ENCODE assay signal across 19 cellular contexts in genomic region chr22:28129319-28129962, GRCh38.
DNase-seq lines count a peak whose midpoint lies in the region; ATAC-seq and TF ChIP-seq lines count a peak whose summit lies in the region.
"Had no signal": no experiment of that assay in that cellular context is flagged by ENCODE, and none has a peak within 500 bp of the region (broad histone marks: within the 10 kb centered on the region; RNA-seq: fewer than 3 reads in every experiment).

No MANE protein-coding gene starts in this region.

- H4K5ac ChIP-seq in mesendoderm (ENCODE audit: low read length): no peak overlapping the region

- no peak for TF ChIP-seq CTCF in WTC11 (IDR thresholded peaks at IDR 0.05)

- no peak overlapping the region for H2BK120ac ChIP-seq in mesendoderm (ENCODE audit: low read depth, low read length)

- H3K4me3 Mint-ChIP-seq in WTC11: no peak overlapping the region
- H3K4me3 Mint-ChIP-seq in activated naive CD8-positive, alpha-beta T cell treated with anti-CD3 and anti-CD28 coated beads for 36 hours: no peak overlapping the region

- H3K36me3 Mint-ChIP-seq in WTC11: peaks cover 11% of the 10 kb centered on the region
- H3K36me3 Mint-ChIP-seq in activated naive CD8-positive, alpha-beta T cell treated with anti-CD3 and anti-CD28 coated beads for 36 hours: peaks cover 2% of the 10 kb centered on the region

- H2BK15ac ChIP-seq in mesendoderm (replicated peaks; ENCODE audit: low read depth): no peak overlapping the region

- no peak overlapping the region for H3K4me2 ChIP-seq in mesendoderm (ENCODE audit: low read length)

- CTCF ChIA-PET in WTC11 (lab: Charles Lee): interaction anchor here (0.6 to 1.4 kb wide), 5 partner anchors 12 to 138 kb away, joined by 3 to 8 read pairs (median 4); no protein-coding TSS in a partner anchor

- peak overlapping the region; percentile 83 for H3K27ac Mint-ChIP-seq in WTC11
- no peak overlapping the region for H3K27ac Mint-ChIP-seq in activated naive CD8-positive, alpha-beta T cell treated with anti-CD3 and anti-CD28 coated beads for 36 hours

- POLR2A ChIA-PET in WTC11 (lab: Charles Lee): no interaction called here

- H3K4ac ChIP-seq in mesendoderm (ENCODE audit: low read depth, low read length): no peak overlapping the region

- H3K23ac ChIP-seq in mesendoderm (ENCODE audit: low read length): no peak overlapping the region

- H3K27me3 ChIP-seq in HUES48 (ENCODE audit: control insufficient read depth, insufficient read depth, low read length) (no peaks in the 10 kb centered on the region), iPS DF 6.9 (ENCODE audit: control insufficient read depth, insufficient read depth, low read length) (no peaks in the 10 kb centered on the region), mesendoderm (ENCODE audit: insufficient read depth, low read length, poor library complexity) (no peaks in the 10 kb centered on the region), right cardiac atrium (ENCODE audit: control insufficient read depth, insufficient read depth) (no peaks in the 10 kb centered on the region)

- no peak overlapping the region for H3K56ac ChIP-seq in mesendoderm (ENCODE audit: low read length)

- H3K18ac ChIP-seq in mesendoderm (ENCODE audit: low read length): no peak overlapping the region

- no peak overlapping the region for H2BK5ac ChIP-seq in mesendoderm (ENCODE audit: low read length)

- H3K79me2 ChIP-seq in mesendoderm (ENCODE audit: control insufficient read depth, insufficient read depth, low read length): no peaks in the 10 kb centered on the region

- no CpG with 5 or more reads among the region's 7 CpGs for WGBS in iPS DF 6.9 (ENCODE audit: insufficient coverage, insufficient read length)
- no CpG with 5 or more reads among the region's 7 CpGs for WGBS in mesendoderm (ENCODE audit: extremely low coverage, insufficient coverage, low lambda C conversion rate)
- WGBS in right cardiac atrium: 90% methylated on average over 7 of the region's 7 CpGs

- ATAC-seq in WTC11 (peak; percentile 95), right cardiac atrium (no peak)
- ATAC-seq: Right ventricle myocardium inferior had no signal

- DNase-seq in WTC11 (ENCODE audit: low spot score) (no peak), iPS DF 6.9 (ENCODE audit: low read depth, low spot score) (peak; percentile 55), mesendoderm (peak; percentile 56), right cardiac atrium (no peak)
- DNase-seq in activated CD4-positive, alpha-beta T cell treated with anti-CD3 and anti-CD28 coated beads, Interleukin-2, amount 50 U/mL, for 1 hour: no peak
- DNase-seq in activated CD8-positive, alpha-beta memory T cell treated with anti-CD3 and anti-CD28 coated beads, Interleukin-2, amount 50 U/mL, for 4 hours: no peak
- DNase-seq in activated naive CD8-positive, alpha-beta T cell treated with anti-CD3 and anti-CD28 coated beads for 36 hours: no peak
- DNase-seq: AML-193; DND-41; GDM1; GM23248; IMR-90; NCI-H1417 treated with DMSO at 0.1 percent for 48 hours; NCI-H2029; NCI-H524; NK-92 treated with Interleukin-12 subunit alpha and Interleukin-12 subunit beta, amount 100 ng/mL, for 24 hours had no signal

- H4K8ac ChIP-seq in mesendoderm (ENCODE audit: low read depth, low read length): no peak overlapping the region

- H3K9me3 ChIP-seq in HUES48 (ENCODE audit: control insufficient read depth, insufficient read depth, low read length) (peaks cover 3% of the 10 kb centered on the region; the same call in 1 of the 2 replicates), iPS DF 6.9 (ENCODE audit: control insufficient read depth, insufficient read depth, low read length) (no peaks in the 10 kb centered on the region), right cardiac atrium (ENCODE audit: control insufficient read depth, low read length) (no peaks in the 10 kb centered on the region)

- peaks cover 25% of the 10 kb centered on the region for H3K4me1 Mint-ChIP-seq in WTC11
- no peaks in the 10 kb centered on the region for H3K4me1 Mint-ChIP-seq in activated naive CD8-positive, alpha-beta T cell treated with anti-CD3 and anti-CD28 coated beads for 36 hours

- peaks cover 16% of the 10 kb centered on the region for H3K9me3 Mint-ChIP-seq in WTC11
- H3K9me3 Mint-ChIP-seq in activated naive CD8-positive, alpha-beta T cell treated with anti-CD3 and anti-CD28 coated beads for 36 hours: no peaks in the 10 kb centered on the region

- H3K4me1 ChIP-seq in HUES48 (ENCODE audit: control insufficient read depth, insufficient read depth, low read length) (peaks cover 29% of the 10 kb centered on the region), iPS DF 6.9 (ENCODE audit: control insufficient read depth, insufficient read depth, low read length) (no peaks in the 10 kb centered on the region), mesendoderm (ENCODE audit: control insufficient read depth, low read depth, low read length) (peaks cover 3% of the 10 kb centered on the region), right cardiac atrium (ENCODE audit: control insufficient read depth, insufficient read depth, low read length) (no peaks in the 10 kb centered on the region)

- intact Hi-C loops in right cardiac atrium (cut with DNase I): no loop called here

- H3K9ac ChIP-seq in HUES48 (ENCODE audit: low read depth, low read length) (0 out of 2 replicates have a peak overlapping the region, but pooled peaks have one; percentile 7), mesendoderm (ENCODE audit: low read length) (no peak overlapping the region)
- H3K9ac ChIP-seq: GM23248 had no signal

- H3K27ac ChIP-seq in HUES48 (ENCODE audit: low read depth, low read length) (peak overlapping the region; percentile 70), iPS DF 6.9 (ENCODE audit: low read length) (no peak overlapping the region), mesendoderm (ENCODE audit: low read depth, low read length) (no peak overlapping the region), right cardiac atrium (ENCODE audit: low read length) (no peak overlapping the region)
- H3K27ac ChIP-seq: GM23248, SK-N-MC had no signal

- peak overlapping the region; percentile 24 for H3K4me3 ChIP-seq in HUES48 (ENCODE audit: low read depth, low read length)
- no peak overlapping the region for H3K4me3 ChIP-seq in iPS DF 6.9 (ENCODE audit: low read length)
- no peak overlapping the region for H3K4me3 ChIP-seq in mesendoderm (ENCODE audit: low read length)
- no peak overlapping the region for H3K4me3 ChIP-seq in right cardiac atrium (ENCODE audit: low read length)
- H3K4me3 ChIP-seq: GM23248, SK-N-MC had no signal

- no peaks in the 10 kb centered on the region for H3K36me3 ChIP-seq in HUES48 (ENCODE audit: control insufficient read depth, insufficient read depth, low read length)
- H3K36me3 ChIP-seq in iPS DF 6.9 (ENCODE audit: control insufficient read depth, insufficient read depth, low read length): no peaks in the 10 kb centered on the region
- no peaks in the 10 kb centered on the region for H3K36me3 ChIP-seq in mesendoderm (ENCODE audit: control insufficient read depth, insufficient read depth, low read length)

- no peaks in the 10 kb centered on the region for H3K79me1 ChIP-seq in mesendoderm (ENCODE audit: low read length)

- H3K27me3 Mint-ChIP-seq in WTC11 (ENCODE audit: low read depth): no peaks in the 10 kb centered on the region; the same call in 1 of the 2 replicates
- H3K27me3 Mint-ChIP-seq in activated naive CD8-positive, alpha-beta T cell treated with anti-CD3 and anti-CD28 coated beads for 36 hours: no peaks in the 10 kb centered on the region

- H2AK5ac ChIP-seq in mesendoderm (ENCODE audit: low read length): no peak overlapping the region

TF ChIP-seq in WTC11, 78 proteins besides CTCF, POLR2A, EP300 and RAD21:
- no peak for TF ChIP-seq GRHL2 (CRISPR knock-in tag; IDR thresholded peaks at IDR 0.05; ENCODE audit: insufficient replicate concordance, severe bottlenecking)
- TF ChIP-seq ZNF232 (CRISPR knock-in tag; IDR thresholded peaks at IDR 0.05): 0 out of 2 replicates have a peak, but pooled peaks have one; percentile 39
- peak; percentile 31; the same call in 1 of the 2 replicates for TF ChIP-seq ZNF423 (CRISPR knock-in tag; IDR thresholded peaks at IDR 0.05)
- TF ChIP-seq GTF2I (CRISPR knock-in tag; conservative IDR thresholded peaks at IDR 0.05): no peak
- peak; percentile 69; the same call in 1 of the 2 replicates for TF ChIP-seq TEAD1 (CRISPR knock-in tag; IDR thresholded peaks at IDR 0.05)

Comparison
In these comparisons a context has a peak if more than half of its experiments do, and no peak if none do; other contexts are left out.
1. DNase-seq: peak in iPS DF 6.9 (single experiment) and mesendoderm (single experiment); none in WTC11 (single experiment), activated CD4-positive, alpha-beta T cell treated with anti-CD3 and anti-CD28 coated beads, Interleukin-2, amount 50 U/mL, for 1 hour (single experiment), activated CD8-positive, alpha-beta memory T cell treated with anti-CD3 and anti-CD28 coated beads, Interleukin-2, amount 50 U/mL, for 4 hours (single experiment), activated naive CD8-positive, alpha-beta T cell treated with anti-CD3 and anti-CD28 coated beads for 36 hours (single experiment) and right cardiac atrium (0 of 3).